ENCODE assay signal across 20 cellular contexts in genomic region chr15:48696627-48697312, GRCh38. TPM values are rescaled to one million over a fixed set of nuclear protein-coding genes. Genes with fewer than 3 reads are reported as not detected.
DNase-seq lines count a peak whose midpoint lies in the region; ATAC-seq and TF ChIP-seq lines count a peak whose summit lies in the region.
"Had no signal": no experiment of that assay in that cellular context is flagged by ENCODE, and none has a peak within 500 bp of the region (broad histone marks: within the 10 kb centered on the region; RNA-seq: fewer than 3 reads in every experiment).

No MANE protein-coding gene starts in this region.

- no peaks in the 10 kb centered on the region for H3K4me1 Mint-ChIP-seq in activated B cell treated with CpG ODN at 0.5 μM for 24 hours

- H3K36me3 Mint-ChIP-seq in activated B cell treated with CpG ODN at 0.5 μM for 24 hours (ENCODE audit: low read depth): no peaks in the 10 kb centered on the region

- no peaks in the 10 kb centered on the region for H3K27me3 Mint-ChIP-seq in activated B cell treated with CpG ODN at 0.5 μM for 24 hours
- H3K27me3 Mint-ChIP-seq: activated CD8-positive, alpha-beta T cell treated with anti-CD3 and anti-CD28 coated beads for 36 hours had no signal

- no peak for TF ChIP-seq POLR2A in esophagus squamous epithelium (IDR thresholded peaks at IDR 0.05)

- 41 to 81% methylated on average over 3 of the region's 3 CpGs for WGBS in esophagus squamous epithelium, 2 donors

- no peaks in the 10 kb centered on the region for H3K4me1 ChIP-seq in esophagus squamous epithelium
- H3K4me1 ChIP-seq: tibial artery had no signal

- peak; percentile 86 for DNase-seq in ELR (ENCODE audit: low read depth)
- peak; percentile 56 for DNase-seq in NAMALWA (ENCODE audit: low spot score)
- no peak for DNase-seq in activated B cell treated with CpG ODN at 0.5 μM for 24 hours
- DNase-seq in germinal center (ENCODE audit: low spot score): peak; percentile 23
- no peak for DNase-seq in NCI-H345 treated with DMSO at 0.1 percent for 48 hours (lab: John Stamatoyannopoulos, UW; ENCODE audit: unreplicated experiment)
- no peak for DNase-seq in esophagus squamous epithelium (lab: John Stamatoyannopoulos, UW)
- DNase-seq: activated CD8-positive, alpha-beta T cell treated with anti-CD3 and anti-CD28 coated beads for 36 hours; activated effector memory CD4-positive, alpha-beta T cell treated with Interleukin-2 at 50 U/mL for 16 hours; AML-193; DMS 273 treated with DMSO at 0.1 percent for 48 hours; endodermal cell; heart right ventricle; left colon; NCI-H1436; NCI-H510A; T-helper 2 cell; tibial artery had no signal

- H3K4me3 ChIP-seq in esophagus squamous epithelium: no peak overlapping the region
- H3K4me3 ChIP-seq: heart right ventricle, tibial artery had no signal

- TF ChIP-seq CTCF in activated B cell treated with CpG ODN at 0.5 μM for 24 hours (IDR thresholded peaks at IDR 0.05) (no peak), esophagus squamous epithelium (IDR thresholded peaks at IDR 0.05) (no peak)

- H3K27ac Mint-ChIP-seq in activated B cell treated with CpG ODN at 0.5 μM for 24 hours: no peak overlapping the region
- H3K27ac Mint-ChIP-seq: activated CD8-positive, alpha-beta T cell treated with anti-CD3 and anti-CD28 coated beads for 36 hours; endodermal cell had no signal

- ATAC-seq in activated B cell treated with CpG ODN at 0.5 μM for 24 hours (ENCODE audit: low read depth): peak; percentile 21
- ATAC-seq in GM19467 (IDR thresholded peaks at IDR 0.05; ENCODE audit: unreplicated experiment): no peak
- no peak for ATAC-seq in GM19397 (IDR thresholded peaks at IDR 0.05; ENCODE audit: unreplicated experiment)
- ATAC-seq: activated CD8-positive, alpha-beta T cell treated with anti-CD3 and anti-CD28 coated beads for 36 hours; heart right ventricle; left colon; Panc1 had no signal

- H3K27me3 ChIP-seq in esophagus squamous epithelium: no peaks in the 10 kb centered on the region
- H3K27me3 ChIP-seq: heart right ventricle, tibial artery had no signal

- POLR2A ChIA-PET in activated B cell treated with CpG ODN at 0.5 μM for 24 hours (lab: Charles Lee): no interaction called here

- H3K4me3 Mint-ChIP-seq in activated B cell treated with CpG ODN at 0.5 μM for 24 hours: no peak overlapping the region
- H3K4me3 Mint-ChIP-seq: activated CD8-positive, alpha-beta T cell treated with anti-CD3 and anti-CD28 coated beads for 36 hours; endodermal cell had no signal

- intact Hi-C loops in activated B cell treated with CpG ODN at 0.5 μM for 24 hours (cut with micrococcal nuclease): no loop called here
- intact Hi-C loops in esophagus squamous epithelium (cut with DNase I): no loop called here

- H3K9me3 Mint-ChIP-seq in activated B cell treated with CpG ODN at 0.5 μM for 24 hours: no peaks in the 10 kb centered on the region
- H3K9me3 Mint-ChIP-seq: activated CD8-positive, alpha-beta T cell treated with anti-CD3 and anti-CD28 coated beads for 36 hours; endodermal cell had no signal

- CTCF ChIA-PET in activated B cell treated with CpG ODN at 0.5 μM for 24 hours (lab: Charles Lee): no interaction called here

- no peaks in the 10 kb centered on the region for H3K9me3 ChIP-seq in esophagus squamous epithelium
- H3K9me3 ChIP-seq: heart right ventricle, tibial artery had no signal

- H3K36me3 ChIP-seq in esophagus squamous epithelium: no peaks in the 10 kb centered on the region
- H3K36me3 ChIP-seq: heart right ventricle, tibial artery had no signal

- H3K27ac ChIP-seq in esophagus squamous epithelium: no peak overlapping the region
- H3K27ac ChIP-seq: heart right ventricle, tibial artery had no signal

RNA-seq across cellular contexts. Expression of gene FBN1, which starts 51.3 kb away (rescaled TPM):
- 0.62 and 1.1 TPM in 2 replicates for total RNA-seq in activated B cell treated with CpG ODN at 0.5 μM for 24 hours
- total RNA-seq in esophagus squamous epithelium: 10 to 100 TPM in 3 of 4 donors, 1 to 10 TPM in 1; 3.9 to 87.0 (median 23.4) TPM

Comparison
In these comparisons a context has a peak if more than half of its experiments do, and no peak if none do; other contexts are left out.
1. DNase-seq: peak in ELR (single experiment), NAMALWA (single experiment) and germinal center (single experiment); none in activated B cell treated with CpG ODN at 0.5 μM for 24 hours (single experiment), NCI-H345 treated with DMSO at 0.1 percent for 48 hours (single experiment) and esophagus squamous epithelium (single experiment).